Comparison of ENCODE assay signal across 14 cellular contexts in the genomic region with DNA sequence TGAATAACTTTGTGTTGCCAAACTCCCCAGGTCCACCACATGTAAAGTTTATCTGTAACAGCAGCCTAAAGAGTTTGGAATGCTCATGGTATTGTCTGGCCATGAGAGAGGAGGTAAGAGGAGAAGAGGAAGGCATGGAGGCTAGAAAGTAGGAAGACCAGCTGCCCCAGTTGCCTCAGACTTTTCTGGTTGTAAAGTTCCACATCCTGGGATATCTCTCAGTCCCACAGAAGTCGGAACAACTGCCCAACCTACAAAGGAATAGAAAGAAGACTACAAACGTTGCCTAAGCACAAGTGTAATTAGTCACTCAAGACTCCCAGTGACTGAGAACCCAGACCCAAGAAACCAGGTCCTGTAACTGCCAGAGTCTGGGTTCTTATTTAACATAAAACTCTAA. TPM values are rescaled to one million over a fixed set of nuclear protein-coding genes. Genes with fewer than 3 reads are reported as not detected.
A peak's percentile ranks its signal among the peaks of the same experiment; 100 is the strongest.
DNase-seq lines count a peak whose midpoint lies in the region; ATAC-seq and TF ChIP-seq lines count a peak whose summit lies in the region.
"Had no signal": no experiment of that assay in that cellular context is flagged by ENCODE, and none has a peak within 500 bp of the region (broad histone marks: within the 10 kb centered on the region; RNA-seq: fewer than 3 reads in every experiment).

No MANE protein-coding gene starts in this region.

- H3K27ac ChIP-seq in SK-N-SH (ENCODE audit: low read depth in 2 of 2, low read length in 1 of 2) = peak overlapping the region in 1 of 2 experiments; percentile 80; a peak in 2 of 4 replicates
- H3K27ac ChIP-seq in breast epithelium = peak overlapping the region; percentile 53 to 54
- H3K27ac ChIP-seq in mucosa of rectum (ENCODE audit: low read depth in 2 of 2, low read length in 2 of 2) = peak overlapping the region; percentile 77 to 85
- H3K27ac ChIP-seq in upper lobe of right lung = peak overlapping the region; percentile 61
- H3K27ac ChIP-seq: RWPE1 had no signal

- H3K27me3 ChIP-seq in SK-N-SH (ENCODE audit: insufficient read depth) (no peaks in the 10 kb centered on the region), breast epithelium (no peaks in the 10 kb centered on the region), mucosa of rectum (ENCODE audit: control insufficient read depth in 2 of 2, insufficient read depth in 2 of 2, low read length in 2 of 2) (no peaks in the 10 kb centered on the region), upper lobe of right lung (no peaks in the 10 kb centered on the region)

- H3K9me3 ChIP-seq in SK-N-SH (no peaks in the 10 kb centered on the region), breast epithelium (no peaks in the 10 kb centered on the region), mucosa of rectum (ENCODE audit: control insufficient read depth in 2 of 2, low read length in 2 of 2) (no peaks in the 10 kb centered on the region), upper lobe of right lung (no peaks in the 10 kb centered on the region)

- no peak overlapping the region for H3K4me3 ChIP-seq in SK-N-SH (ENCODE audit: low read depth in 2 of 2, low read length in 1 of 2)
- H3K4me3 ChIP-seq in breast epithelium = no peak overlapping the region
- no peak overlapping the region for H3K4me3 ChIP-seq in mucosa of rectum (ENCODE audit: low read length in 2 of 2)
- H3K4me3 ChIP-seq in upper lobe of right lung = no peak overlapping the region

- H3K9ac ChIP-seq in SK-N-SH (peak overlapping the region; percentile 35; the same call in 1 of the 2 replicates), mucosa of rectum (ENCODE audit: low read depth in 1 of 2, low read length in 2 of 2) (no peak overlapping the region)

- ATAC-seq in SK-N-SH treated with all-trans-retinoic acid at 6 μM for 48 hours (no peak), upper lobe of right lung (no peak)
- ATAC-seq: stimulated activated effector memory CD8-positive, alpha-beta T cell treated with anti-CD3 and anti-CD28 coated beads, Interleukin-12 subunit alpha, Interleukin-12 subunit beta, amount 100 ng/mL, for 72 hours had no signal

- no peaks in the 10 kb centered on the region; the same call in 1 of the 2 replicates for H4K20me1 ChIP-seq in SK-N-SH (ENCODE audit: insufficient read depth)

- TF ChIP-seq RAD21 in SK-N-SH (IDR thresholded peaks at IDR 0.05; ENCODE audit: low read length) = no peak

- 84% methylated on average over 2 of the region's 2 CpGs for WGBS in SK-N-SH (ENCODE audit: low lambda C conversion rate)

- no peak for TF ChIP-seq POLR2A in breast epithelium (IDR thresholded peaks at IDR 0.05)

- no peak overlapping the region for H3K4me2 ChIP-seq in SK-N-SH

- H3K4me1 ChIP-seq in SK-N-SH (ENCODE audit: control insufficient read depth in 1 of 2, insufficient read depth in 2 of 2, low read depth in 1 of 2, low read length in 1 of 2) (peaks cover 18 to 41% of the 10 kb centered on the region in 2 experiments), breast epithelium (peaks cover 0 to 5% of the 10 kb centered on the region in 2 donors), mucosa of rectum (ENCODE audit: control insufficient read depth in 2 of 2, insufficient read depth in 2 of 2, low read length in 2 of 2) (peaks cover 28 to 44% of the 10 kb centered on the region in 2 donors), upper lobe of right lung (peaks cover 39% of the 10 kb centered on the region)

- DNase-seq in SK-N-SH (no peak), breast epithelium (ENCODE audit: low spot score in 2 of 2) (no peak), upper lobe of right lung (no peak), NCI-H446 treated with DMSO at 0.1 percent for 48 hours (lab: John Stamatoyannopoulos, UW) (no peak), inferior parietal cortex (ENCODE audit: extremely low spot score) (no peak)
- DNase-seq in effector CD4-positive, alpha-beta T cell = no peak
- DNase-seq: ACHN; activated B cell treated with CpG ODN at 0.5 μM for 24 hours; activated T-cell treated with anti-CD3 and anti-CD28 coated beads, Interleukin-2, amount 50 U/mL, for 1 hour; NCI-H446 had no signal

- H3K9me2 ChIP-seq in SK-N-SH = no peaks in the 10 kb centered on the region

- CTCF ChIA-PET in SK-N-SH (lab: Yijun Ruan, JAX) = interaction anchor here (1.5 to 1.6 kb wide), 2 partner anchors 18 to 21 kb away, joined by 3 read pairs; no protein-coding TSS in a partner anchor

- TF ChIP-seq CTCF in SK-N-SH (IDR thresholded peaks at IDR 0.05) (no peak), breast epithelium (IDR thresholded peaks at IDR 0.05) (no peak), upper lobe of right lung (IDR thresholded peaks at IDR 0.05) (no peak)

- peaks cover 100% of the 10 kb centered on the region for H3K79me2 ChIP-seq in SK-N-SH (ENCODE audit: insufficient read depth)

- H3F3A ChIP-seq in SK-N-SH (replicated peaks; ENCODE audit: insufficient read depth) = peaks cover 11% of the 10 kb centered on the region

- no peak overlapping the region for H2AFZ ChIP-seq in SK-N-SH (ENCODE audit: low read depth)

- peaks cover 0 to 4% of the 10 kb centered on the region in 2 experiments for H3K36me3 ChIP-seq in SK-N-SH (replicated peaks in 1 of 2; ENCODE audit: control insufficient read depth in 1 of 2, insufficient read depth in 2 of 2, low read length in 1 of 2)
- H3K36me3 ChIP-seq in breast epithelium = no peaks in the 10 kb centered on the region
- peaks cover 0 to 4% of the 10 kb centered on the region in 2 donors for H3K36me3 ChIP-seq in mucosa of rectum (ENCODE audit: control insufficient read depth in 2 of 2, insufficient read depth in 2 of 2, low read length in 2 of 2)
- H3K36me3 ChIP-seq in upper lobe of right lung = no peaks in the 10 kb centered on the region

- POLR2A ChIA-PET in SK-N-SH (lab: Yijun Ruan, JAX) = no interaction called here

- TF ChIP-seq EP300 in SK-N-SH (IDR thresholded peaks at IDR 0.05; ENCODE audit: borderline replicate concordance in 1 of 2, low read depth in 1 of 2, low read length in 1 of 2) = no peak

- intact Hi-C loops in breast epithelium (cut with DNase I; ENCODE audit: low total_unique reads) (no loop called here), upper lobe of right lung (cut with DNase I) (no loop called here)

TF ChIP-seq in SK-N-SH, 30 proteins besides CTCF, POLR2A, EP300 and RAD21 (continues in another document):
- TF ChIP-seq GATA2 (CRISPR knock-in tag; IDR thresholded peaks at IDR 0.05) (no peak), ELF1 (IDR thresholded peaks at IDR 0.05) (no peak), TEAD4 (IDR thresholded peaks at IDR 0.05; ENCODE audit: borderline replicate concordance, insufficient read depth) (no peak)
- TF ChIP-seq, protein P1, sequence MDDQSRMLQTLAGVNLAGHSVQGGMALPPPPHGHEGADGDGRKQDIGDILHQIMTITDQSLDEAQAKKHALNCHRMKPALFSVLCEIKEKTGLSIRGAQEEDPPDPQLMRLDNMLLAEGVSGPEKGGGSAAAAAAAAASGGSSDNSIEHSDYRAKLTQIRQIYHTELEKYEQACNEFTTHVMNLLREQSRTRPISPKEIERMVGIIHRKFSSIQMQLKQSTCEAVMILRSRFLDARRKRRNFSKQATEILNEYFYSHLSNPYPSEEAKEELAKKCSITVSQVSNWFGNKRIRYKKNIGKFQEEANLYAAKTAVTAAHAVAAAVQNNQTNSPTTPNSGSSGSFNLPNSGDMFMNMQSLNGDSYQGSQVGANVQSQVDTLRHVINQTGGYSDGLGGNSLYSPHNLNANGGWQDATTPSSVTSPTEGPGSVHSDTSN (IDR thresholded peaks at IDR 0.05) = no peak

TF ChIP-seq in SK-N-SH treated with all-trans-retinoic acid at 6 μM for 48 hours, 23 proteins besides CTCF, POLR2A, EP300 and RAD21 (continues in another document):
- TF ChIP-seq CSDC2 (CRISPR knock-in tag; IDR thresholded peaks at IDR 0.05) (no peak), PPARA (CRISPR knock-in tag; IDR thresholded peaks at IDR 0.05; ENCODE audit: borderline replicate concordance) (no peak), ZNF565 (CRISPR knock-in tag; conservative IDR thresholded peaks at IDR 0.05; ENCODE audit: low read depth) (no peak), ARNTL (CRISPR knock-in tag; IDR thresholded peaks at IDR 0.05; ENCODE audit: borderline replicate concordance, low read depth) (no peak), TCF4 (CRISPR knock-in tag; IDR thresholded peaks at IDR 0.05; ENCODE audit: borderline replicate concordance) (no peak), RARB (CRISPR knock-in tag; IDR thresholded peaks at IDR 0.05) (no peak), GLIS3 (CRISPR knock-in tag; IDR thresholded peaks at IDR 0.05) (no peak), ZNF8 (CRISPR knock-in tag; IDR thresholded peaks at IDR 0.05) (no peak), ZFP30 (CRISPR knock-in tag; IDR thresholded peaks at IDR 0.05) (no peak), TOX (CRISPR knock-in tag; IDR thresholded peaks at IDR 0.05; ENCODE audit: borderline replicate concordance) (no peak)
- TF ChIP-seq, protein P2, sequence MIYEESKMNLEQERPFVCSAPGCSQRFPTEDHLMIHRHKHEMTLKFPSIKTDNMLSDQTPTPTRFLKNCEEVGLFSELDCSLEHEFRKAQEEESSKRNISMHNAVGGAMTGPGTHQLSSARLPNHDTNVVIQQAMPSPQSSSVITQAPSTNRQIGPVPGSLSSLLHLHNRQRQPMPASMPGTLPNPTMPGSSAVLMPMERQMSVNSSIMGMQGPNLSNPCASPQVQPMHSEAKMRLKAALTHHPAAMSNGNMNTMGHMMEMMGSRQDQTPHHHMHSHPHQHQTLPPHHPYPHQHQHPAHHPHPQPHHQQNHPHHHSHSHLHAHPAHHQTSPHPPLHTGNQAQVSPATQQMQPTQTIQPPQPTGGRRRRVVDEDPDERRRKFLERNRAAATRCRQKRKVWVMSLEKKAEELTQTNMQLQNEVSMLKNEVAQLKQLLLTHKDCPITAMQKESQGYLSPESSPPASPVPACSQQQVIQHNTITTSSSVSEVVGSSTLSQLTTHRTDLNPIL (CRISPR knock-in tag; IDR thresholded peaks at IDR 0.05; ENCODE audit: low read depth) = no peak
- TF ChIP-seq, protein P3, sequence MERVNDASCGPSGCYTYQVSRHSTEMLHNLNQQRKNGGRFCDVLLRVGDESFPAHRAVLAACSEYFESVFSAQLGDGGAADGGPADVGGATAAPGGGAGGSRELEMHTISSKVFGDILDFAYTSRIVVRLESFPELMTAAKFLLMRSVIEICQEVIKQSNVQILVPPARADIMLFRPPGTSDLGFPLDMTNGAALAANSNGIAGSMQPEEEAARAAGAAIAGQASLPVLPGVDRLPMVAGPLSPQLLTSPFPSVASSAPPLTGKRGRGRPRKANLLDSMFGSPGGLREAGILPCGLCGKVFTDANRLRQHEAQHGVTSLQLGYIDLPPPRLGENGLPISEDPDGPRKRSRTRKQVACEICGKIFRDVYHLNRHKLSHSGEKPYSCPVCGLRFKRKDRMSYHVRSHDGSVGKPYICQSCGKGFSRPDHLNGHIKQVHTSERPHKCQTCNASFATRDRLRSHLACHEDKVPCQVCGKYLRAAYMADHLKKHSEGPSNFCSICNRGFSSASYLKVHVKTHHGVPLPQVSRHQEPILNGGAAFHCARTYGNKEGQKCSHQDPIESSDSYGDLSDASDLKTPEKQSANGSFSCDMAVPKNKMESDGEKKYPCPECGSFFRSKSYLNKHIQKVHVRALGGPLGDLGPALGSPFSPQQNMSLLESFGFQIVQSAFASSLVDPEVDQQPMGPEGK (CRISPR knock-in tag; IDR thresholded peaks at IDR 0.05; ENCODE audit: borderline replicate concordance) = no peak

RNA-seq across cellular contexts. Expression of a gene that starts 47.3 kb away (rescaled TPM):
- polyA plus RNA-seq in SK-N-SH (2012; rRNA removed) = 22.9 and 23.5 TPM in 2 replicates
- 22.5 and 24.7 TPM in 2 replicates for polyA plus RNA-seq in SK-N-SH (2012; cell fraction: cytosol; rRNA removed)
- 14.7 and 18.0 TPM in 2 replicates for polyA plus RNA-seq in SK-N-SH (2012; cell fraction: nucleus; rRNA removed)
- total RNA-seq in breast epithelium (10 to 100 TPM; 23.0 to 46.5 (median 40.5) TPM), upper lobe of right lung (61.8 TPM)
